In genomic region chr2:37667704-37668103, GRCh38 we compare ENCODE assay signal across 15 cellular contexts. TPM values are rescaled to one million over a fixed set of nuclear protein-coding genes. Genes with fewer than 3 reads are reported as not detected.
DNase-seq lines count a peak whose midpoint lies in the region; ATAC-seq and TF ChIP-seq lines count a peak whose summit lies in the region.
"Had no signal": no experiment of that assay in that cellular context is flagged by ENCODE, and none has a peak within 500 bp of the region (broad histone marks: within the 10 kb centered on the region; RNA-seq: fewer than 3 reads in every experiment).

No MANE protein-coding gene starts in this region.

- CTCF ChIA-PET in Caco-2 (lab: Charles Lee), result no interaction called here
- CTCF ChIA-PET in T-cell (lab: Charles Lee), result no interaction called here

- peak overlapping the region; percentile 27 for H3K4me3 Mint-ChIP-seq in Caco-2 (ENCODE audit: unreplicated experiment)
- H3K4me3 Mint-ChIP-seq in T-cell, result peak overlapping the region in 1 of 3 donors; percentile 21
- no peak overlapping the region for H3K4me3 Mint-ChIP-seq in stimulated activated effector memory CD8-positive, alpha-beta T cell treated with anti-CD3 and anti-CD28 coated beads, Interleukin-12 subunit alpha, Interleukin-12 subunit beta, amount 100 ng/mL, for 72 hours
- H3K4me3 Mint-ChIP-seq: activated naive CD4-positive, alpha-beta T cell treated with anti-CD3 and anti-CD28 coated beads, Interleukin-2, amount 10 ng/mL, durations not matched to agents 7 days and 5 days had no signal

- peaks cover 22% of the 10 kb centered on the region for H3K4me1 ChIP-seq in Caco-2

- H3K27me3 Mint-ChIP-seq in Caco-2 (ENCODE audit: insufficient read depth, unreplicated experiment), result no peaks in the 10 kb centered on the region
- H3K27me3 Mint-ChIP-seq in T-cell, result no peaks in the 10 kb centered on the region
- H3K27me3 Mint-ChIP-seq: activated CD4-positive, alpha-beta memory T cell treated with anti-CD3 and anti-CD28 coated beads for 36 hours had no signal

- no peaks in the 10 kb centered on the region for H3K9me3 Mint-ChIP-seq in Caco-2 (ENCODE audit: unreplicated experiment)
- no peaks in the 10 kb centered on the region for H3K9me3 Mint-ChIP-seq in T-cell
- no peaks in the 10 kb centered on the region for H3K9me3 Mint-ChIP-seq in stimulated activated effector memory CD8-positive, alpha-beta T cell treated with anti-CD3 and anti-CD28 coated beads, Interleukin-12 subunit alpha, Interleukin-12 subunit beta, amount 100 ng/mL, for 72 hours
- H3K9me3 Mint-ChIP-seq: activated CD4-positive, alpha-beta memory T cell treated with anti-CD3 and anti-CD28 coated beads for 36 hours; activated naive CD4-positive, alpha-beta T cell treated with anti-CD3 and anti-CD28 coated beads, Interleukin-2, amount 10 ng/mL, durations not matched to agents 7 days and 5 days had no signal

- ATAC-seq in T-cell (replicated peaks in 1 of 4) (no peak), GM21515 (IDR thresholded peaks at IDR 0.05; ENCODE audit: unreplicated experiment) (no peak), HG03280 (IDR thresholded peaks at IDR 0.05; ENCODE audit: unreplicated experiment) (no peak)
- ATAC-seq in stimulated activated effector memory CD8-positive, alpha-beta T cell treated with anti-CD3 and anti-CD28 coated beads, Interleukin-12 subunit alpha, Interleukin-12 subunit beta, amount 100 ng/mL, for 72 hours, result no peak
- ATAC-seq: HCT116, left lung had no signal

- intact Hi-C loops in Caco-2 (cut with micrococcal nuclease; ENCODE audit: unreplicated experiment), result no loop called here

- H3K27me3 ChIP-seq in Caco-2 (replicated peaks; ENCODE audit: control insufficient read depth, insufficient read depth, low read length), result no peaks in the 10 kb centered on the region
- H3K27me3 ChIP-seq: left lung, stomach had no signal

- no peak overlapping the region for H3K4me3 ChIP-seq in Caco-2 (ENCODE audit: low read depth, low read length)
- peak overlapping the region; percentile 76 to 90 for H3K4me3 ChIP-seq in foreskin fibroblast (ENCODE audit: low read depth in 1 of 2, low read length in 2 of 2)

- BruUV-seq in Caco-2 (replicated peaks; lab: Mats Ljungman, UMichigan), result no TSS peak

- POLR2A ChIA-PET in Caco-2 (lab: Charles Lee), result no interaction called here
- POLR2A ChIA-PET in T-cell (lab: Charles Lee), result no interaction called here

- H3K36me3 Mint-ChIP-seq in Caco-2 (ENCODE audit: insufficient read depth, unreplicated experiment), result peaks cover 94% of the 10 kb centered on the region
- H3K36me3 Mint-ChIP-seq in T-cell, result peaks cover 16% of the 10 kb centered on the region
- peaks cover 63% of the 10 kb centered on the region for H3K36me3 Mint-ChIP-seq in stimulated activated effector memory CD8-positive, alpha-beta T cell treated with anti-CD3 and anti-CD28 coated beads, Interleukin-12 subunit alpha, Interleukin-12 subunit beta, amount 100 ng/mL, for 72 hours

- H3K27ac Mint-ChIP-seq in Caco-2 (ENCODE audit: unreplicated experiment) (no peak overlapping the region), T-cell (peak overlapping the region; percentile 67 to 74)
- peak overlapping the region; percentile 94 for H3K27ac Mint-ChIP-seq in stimulated activated effector memory CD8-positive, alpha-beta T cell treated with anti-CD3 and anti-CD28 coated beads, Interleukin-12 subunit alpha, Interleukin-12 subunit beta, amount 100 ng/mL, for 72 hours
- H3K27ac Mint-ChIP-seq: activated CD4-positive, alpha-beta memory T cell treated with anti-CD3 and anti-CD28 coated beads for 36 hours; activated naive CD4-positive, alpha-beta T cell treated with anti-CD3 and anti-CD28 coated beads, Interleukin-2, amount 10 ng/mL, durations not matched to agents 7 days and 5 days had no signal

- no peaks in the 10 kb centered on the region for H3K36me3 ChIP-seq in Caco-2 (ENCODE audit: control insufficient read depth, insufficient read depth, low read length)

- DNase-seq in Caco-2, result no peak
- DNase-seq in T-cell, result no peak
- DNase-seq in foreskin fibroblast, result no peak
- DNase-seq in stimulated activated effector memory CD8-positive, alpha-beta T cell treated with anti-CD3 and anti-CD28 coated beads, Interleukin-12 subunit alpha, Interleukin-12 subunit beta, amount 100 ng/mL, for 72 hours (ENCODE audit: low spot score in 2 of 2), result no peak
- DNase-seq in GF-D8 (lab: John Stamatoyannopoulos, UW), result no peak
- DNase-seq: activated CD4-positive, alpha-beta memory T cell treated with anti-CD3 and anti-CD28 coated beads for 36 hours; activated naive CD4-positive, alpha-beta T cell treated with anti-CD3 and anti-CD28 coated beads, Interleukin-2, amount 10 ng/mL, durations not matched to agents 7 days and 5 days; DMS153; dorsolateral prefrontal cortex; left lung; stimulated activated CD4-positive, alpha-beta T cell treated with anti-CD3 and anti-CD28 coated beads, Interleukin-4, amount 100 ng/mL, for 24 hours; stomach had no signal

- TF ChIP-seq CTCF in Caco-2 (IDR thresholded peaks at IDR 0.05; ENCODE audit: insufficient read depth in 1 of 2, low read depth in 1 of 2, low read length in 1 of 2, severe bottlenecking in 1 of 2, unreplicated experiment in 1 of 2), result no peak
- TF ChIP-seq CTCF in foreskin fibroblast (IDR thresholded peaks at IDR 0.05; ENCODE audit: low read depth, low read length), result no peak

- H3K9me3 ChIP-seq in Caco-2, result no peaks in the 10 kb centered on the region
- H3K9me3 ChIP-seq: left lung, stomach had no signal

- H3K4me1 Mint-ChIP-seq in Caco-2 (ENCODE audit: low read depth, unreplicated experiment), result peaks cover 14% of the 10 kb centered on the region
- peaks cover 74 to 77% (median 75%) of the 10 kb centered on the region in 3 donors for H3K4me1 Mint-ChIP-seq in T-cell
- H3K4me1 Mint-ChIP-seq in stimulated activated effector memory CD8-positive, alpha-beta T cell treated with anti-CD3 and anti-CD28 coated beads, Interleukin-12 subunit alpha, Interleukin-12 subunit beta, amount 100 ng/mL, for 72 hours, result peaks cover 78% of the 10 kb centered on the region

RNA-seq across cellular contexts. Expression of gene CDC42EP3, which starts 3.7 kb away (rescaled TPM):
- total RNA-seq in Caco-2 (2022), result 87.5 and 95.8 TPM in 2 replicates
- 10 to 100 TPM; 30.0 to 60.3 (median 37.6) TPM for total RNA-seq in T-cell
